9 cellular contexts compared by ENCODE assay signal in the genomic region with DNA sequence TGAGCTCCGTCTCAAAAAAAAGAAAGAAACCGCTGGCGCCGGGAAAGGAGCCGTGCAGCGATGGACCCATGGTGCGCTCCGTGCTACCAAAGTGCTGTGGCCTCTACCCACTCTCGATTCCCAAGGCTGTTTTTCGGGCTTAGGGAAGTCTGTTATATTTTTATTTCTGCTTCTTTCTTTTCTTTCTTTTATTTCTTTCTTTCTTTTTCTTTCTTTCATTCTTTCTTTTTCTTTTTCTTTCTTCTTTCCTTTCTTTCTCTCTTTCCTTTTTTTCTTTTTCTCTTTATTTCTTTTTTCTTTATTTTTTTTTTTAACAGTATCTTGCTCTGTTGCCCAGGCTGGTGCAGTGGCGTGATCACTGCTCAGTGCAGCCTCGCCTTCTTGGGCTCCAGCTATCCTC.
DNase-seq lines count a peak whose midpoint lies in the region; ATAC-seq, FAIRE-seq and TF ChIP-seq lines count a peak whose summit lies in the region.
"Had no signal": no experiment of that assay in that cellular context is flagged by ENCODE, and none has a peak within 500 bp of the region (broad histone marks: within the 10 kb centered on the region; RNA-seq: fewer than 3 reads in every experiment).

No MANE protein-coding gene starts in this region.

- no peak for FAIRE-seq in D721Med (lab: Jason Lieb, UNC)

- H3K4me2 ChIP-seq in mammary epithelial cell (ENCODE audit: insufficient read depth, low read depth, low read length), result no peak overlapping the region

- ATAC-seq in WTC11, result no peak

- in situ Hi-C loops in mammary epithelial cell (cut with MboI; ENCODE audit: low sequenced_read_pairs in 2 of 2), result no loop called here

- H3K4me3 Mint-ChIP-seq in activated CD4-positive, alpha-beta memory T cell treated with anti-CD3 and anti-CD28 coated beads for 36 hours, result peak overlapping the region; percentile 94
- H3K4me3 Mint-ChIP-seq in WTC11, result no peak overlapping the region

- H3K9me3 Mint-ChIP-seq in activated CD4-positive, alpha-beta memory T cell treated with anti-CD3 and anti-CD28 coated beads for 36 hours, result peaks cover 16% of the 10 kb centered on the region
- H3K9me3 Mint-ChIP-seq in WTC11, result peaks cover 41% of the 10 kb centered on the region

- no TSS peak for BruUV-seq in mammary epithelial cell (replicated peaks; lab: Mats Ljungman, UMichigan)

- H3K79me2 ChIP-seq in mammary epithelial cell (ENCODE audit: insufficient read depth, low read length), result no peaks in the 10 kb centered on the region

- dilution Hi-C loops in mammary epithelial cell (cut with HindIII; ENCODE audit: low sequenced_read_pairs), result no loop called here

- H3K27ac ChIP-seq in breast epithelium, result peak overlapping the region in 1 of 2 donors; percentile 95
- H3K27ac ChIP-seq in mammary epithelial cell (ENCODE audit: insufficient read depth, low read depth, low read length), result no peak overlapping the region
- peak overlapping the region; percentile 42 for H3K27ac ChIP-seq in thymus (ENCODE audit: low read depth)

- DNase-seq in breast epithelium (ENCODE audit: low spot score in 2 of 2) (no peak), mammary epithelial cell (no peak), fibroblast of pulmonary artery (ENCODE audit: low read depth) (no peak), OCI-M2 (lab: John Stamatoyannopoulos, UW; ENCODE audit: unreplicated experiment) (no peak), WTC11 (ENCODE audit: low spot score) (no peak), D721Med (ENCODE audit: insufficient read length, low spot score) (no peak)
- DNase-seq in activated CD4-positive, alpha-beta memory T cell treated with anti-CD3 and anti-CD28 coated beads for 36 hours, result no peak
- DNase-seq: NCI-H69 had no signal

- H3K4me3 ChIP-seq in breast epithelium, result peak overlapping the region; percentile 60 to 85 (median 64)
- H3K4me3 ChIP-seq in mammary epithelial cell (replicated peaks in 1 of 3; ENCODE audit: insufficient read depth in 1 of 3, low read depth in 2 of 3, low read length in 3 of 3), result no peak overlapping the region
- peak overlapping the region; percentile 66 for H3K4me3 ChIP-seq in fibroblast of pulmonary artery (replicated peaks; ENCODE audit: low read depth, low read length)
- H3K4me3 ChIP-seq in thymus (ENCODE audit: low read length), result peak overlapping the region; percentile 67

- H4K20me1 ChIP-seq in mammary epithelial cell (ENCODE audit: insufficient read depth, low read length), result no peaks in the 10 kb centered on the region

- H3K4me1 Mint-ChIP-seq in activated CD4-positive, alpha-beta memory T cell treated with anti-CD3 and anti-CD28 coated beads for 36 hours (ENCODE audit: low read depth), result peaks cover 30% of the 10 kb centered on the region
- peaks cover 20% of the 10 kb centered on the region for H3K4me1 Mint-ChIP-seq in WTC11

- no peak overlapping the region for H2AFZ ChIP-seq in mammary epithelial cell (ENCODE audit: low read depth, low read length)

- H3K4me1 ChIP-seq in breast epithelium, result no peaks in the 10 kb centered on the region
- H3K4me1 ChIP-seq in mammary epithelial cell (ENCODE audit: insufficient read depth, low read length), result peaks cover 12% of the 10 kb centered on the region
- H3K4me1 ChIP-seq in thymus (ENCODE audit: control insufficient read depth, insufficient read depth, low read length), result peaks cover 2% of the 10 kb centered on the region

- H3K9me3 ChIP-seq in breast epithelium (peaks cover 20 to 25% of the 10 kb centered on the region in 2 donors), mammary epithelial cell (replicated peaks; ENCODE audit: insufficient read depth, low read length) (peaks cover 49% of the 10 kb centered on the region), thymus (ENCODE audit: control insufficient read depth) (no peaks in the 10 kb centered on the region)

- CTCF ChIA-PET in mammary epithelial cell (lab: Charles Lee; ENCODE audit: low non-redundant PET) (no interaction called here), WTC11 (lab: Charles Lee) (no interaction called here)
- CTCF ChIA-PET in activated CD4-positive, alpha-beta memory T cell treated with anti-CD3 and anti-CD28 coated beads for 36 hours (lab: Charles Lee), result interaction anchor here (1.2 to 6.9 kb wide), 6 partner anchors 39 to 112 kb away, joined by 4 to 84 read pairs (median 6); no protein-coding TSS in a partner anchor

- intact Hi-C loops in breast epithelium (cut with DNase I; ENCODE audit: low total_unique reads) (no loop called here), mammary epithelial cell (cut with micrococcal nuclease) (no loop called here)
- intact Hi-C loops in activated CD4-positive, alpha-beta memory T cell treated with anti-CD3 and anti-CD28 coated beads for 36 hours (cut with micrococcal nuclease), result loop anchor here (5.0 kb wide), 1 partner anchor 605 kb away; the partner anchor contains the start of gene PAIP1

- peaks cover 0 to 23% of the 10 kb centered on the region in 2 donors for H3K27me3 ChIP-seq in breast epithelium
- H3K27me3 ChIP-seq in mammary epithelial cell (ENCODE audit: insufficient read depth, low read length), result no peaks in the 10 kb centered on the region
- peaks cover 2% of the 10 kb centered on the region for H3K27me3 ChIP-seq in thymus (ENCODE audit: control insufficient read depth, insufficient read depth)

- POLR2A ChIA-PET in activated CD4-positive, alpha-beta memory T cell treated with anti-CD3 and anti-CD28 coated beads for 36 hours (lab: Charles Lee), result interaction anchor here (0.9 to 5.8 kb wide), 5 partner anchors 12 to 86 kb away, joined by 3 to 73 read pairs (median 4); no protein-coding TSS in a partner anchor
- POLR2A ChIA-PET in WTC11 (lab: Charles Lee), result interaction anchor here (0.5 to 0.8 kb wide), 2 partner anchors 70 to 424 kb away, joined by 3 read pairs; no protein-coding TSS in a partner anchor

- no peak overlapping the region for H3K9ac ChIP-seq in mammary epithelial cell (ENCODE audit: insufficient read depth, low read length)

- H3K27me3 Mint-ChIP-seq in activated CD4-positive, alpha-beta memory T cell treated with anti-CD3 and anti-CD28 coated beads for 36 hours, result no peaks in the 10 kb centered on the region
- H3K27me3 Mint-ChIP-seq in WTC11 (ENCODE audit: low read depth), result peaks cover 19% of the 10 kb centered on the region

- 66% methylated on average over 12 of the region's 12 CpGs for WGBS in mammary epithelial cell (ENCODE audit: low coverage, missing lambda C conversion rate)
- 28% methylated on average over 12 of the region's 12 CpGs for WGBS in thymus

- TF ChIP-seq CTCF in breast epithelium (IDR thresholded peaks at IDR 0.05), result no peak
- TF ChIP-seq CTCF in mammary epithelial cell (conservative IDR thresholded peaks at IDR 0.05 in 1 of 2, IDR thresholded peaks at IDR 0.05 in 1 of 2; ENCODE audit: extremely low read depth in 1 of 2, insufficient read depth in 1 of 2, low read depth in 1 of 2, low read length in 2 of 2), result no peak
- no peak for TF ChIP-seq CTCF in fibroblast of pulmonary artery (IDR thresholded peaks at IDR 0.05; ENCODE audit: low read length, missing control alignments)
- TF ChIP-seq CTCF in WTC11 (IDR thresholded peaks at IDR 0.05), result no peak
- no peak for TF ChIP-seq CTCF in D721Med (IDR thresholded peaks at IDR 0.05; ENCODE audit: insufficient read depth, missing control alignments)

- H3K27ac Mint-ChIP-seq in activated CD4-positive, alpha-beta memory T cell treated with anti-CD3 and anti-CD28 coated beads for 36 hours, result no peak overlapping the region
- H3K27ac Mint-ChIP-seq in WTC11, result no peak overlapping the region

- H3K36me3 Mint-ChIP-seq in activated CD4-positive, alpha-beta memory T cell treated with anti-CD3 and anti-CD28 coated beads for 36 hours, result peaks cover 10% of the 10 kb centered on the region
- H3K36me3 Mint-ChIP-seq in WTC11, result peaks cover 39% of the 10 kb centered on the region

- TF ChIP-seq POLR2A in breast epithelium (IDR thresholded peaks at IDR 0.05), result no peak

- H3K36me3 ChIP-seq in breast epithelium (no peaks in the 10 kb centered on the region), mammary epithelial cell (ENCODE audit: insufficient read depth, low read length) (no peaks in the 10 kb centered on the region), thymus (ENCODE audit: control insufficient read depth, insufficient read depth) (no peaks in the 10 kb centered on the region)

TF ChIP-seq in WTC11, 78 proteins besides CTCF, POLR2A, EP300 and RAD21 (continues in another document):
- TF ChIP-seq, protein P1, sequence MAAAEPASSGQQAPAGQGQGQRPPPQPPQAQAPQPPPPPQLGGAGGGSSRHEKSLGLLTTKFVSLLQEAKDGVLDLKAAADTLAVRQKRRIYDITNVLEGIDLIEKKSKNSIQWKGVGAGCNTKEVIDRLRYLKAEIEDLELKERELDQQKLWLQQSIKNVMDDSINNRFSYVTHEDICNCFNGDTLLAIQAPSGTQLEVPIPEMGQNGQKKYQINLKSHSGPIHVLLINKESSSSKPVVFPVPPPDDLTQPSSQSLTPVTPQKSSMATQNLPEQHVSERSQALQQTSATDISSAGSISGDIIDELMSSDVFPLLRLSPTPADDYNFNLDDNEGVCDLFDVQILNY (CRISPR knock-in tag; IDR thresholded peaks at IDR 0.05), result no peak
- no peak for TF ChIP-seq NFE2L1 (CRISPR knock-in tag; IDR thresholded peaks at IDR 0.05)
- TF ChIP-seq ETV6 (CRISPR knock-in tag; IDR thresholded peaks at IDR 0.05), result no peak
- TF ChIP-seq, protein P2, sequence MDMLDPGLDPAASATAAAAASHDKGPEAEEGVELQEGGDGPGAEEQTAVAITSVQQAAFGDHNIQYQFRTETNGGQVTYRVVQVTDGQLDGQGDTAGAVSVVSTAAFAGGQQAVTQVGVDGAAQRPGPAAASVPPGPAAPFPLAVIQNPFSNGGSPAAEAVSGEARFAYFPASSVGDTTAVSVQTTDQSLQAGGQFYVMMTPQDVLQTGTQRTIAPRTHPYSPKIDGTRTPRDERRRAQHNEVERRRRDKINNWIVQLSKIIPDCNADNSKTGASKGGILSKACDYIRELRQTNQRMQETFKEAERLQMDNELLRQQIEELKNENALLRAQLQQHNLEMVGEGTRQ (CRISPR knock-in tag; IDR thresholded peaks at IDR 0.05), result no peak
- no peak for TF ChIP-seq ZNF263 (CRISPR knock-in tag; IDR thresholded peaks at IDR 0.05; ENCODE audit: low read depth)
- no peak for TF ChIP-seq JUN (CRISPR knock-in tag; IDR thresholded peaks at IDR 0.05)

Comparison
In these comparisons a context has a peak if more than half of its experiments do, and no peak if none do; other contexts are left out.
1. H3K4me3 ChIP-seq: peak in breast epithelium (3 of 3), fibroblast of pulmonary artery (single experiment) and thymus (single experiment); none in mammary epithelial cell (0 of 3).